ENCODE assay signal across 23 cellular contexts in the genomic region with DNA sequence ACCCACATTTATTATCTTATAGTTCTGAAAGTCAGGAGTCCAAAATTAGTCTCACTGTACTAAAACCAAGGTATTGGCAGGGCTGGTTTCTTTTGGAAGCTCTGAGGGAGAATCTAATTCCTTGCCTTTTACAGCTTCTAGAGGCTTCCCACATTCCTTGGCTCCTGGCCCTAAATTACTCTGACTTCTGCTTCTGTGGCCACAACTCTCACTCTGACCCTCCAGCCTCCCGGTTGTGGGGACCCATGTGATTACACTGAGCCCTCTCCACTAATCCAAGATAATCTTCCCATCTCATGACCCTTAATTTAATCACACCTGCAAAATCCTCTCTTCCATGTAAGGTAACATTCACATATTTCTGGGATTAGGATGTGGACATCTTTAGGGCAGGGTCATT.
A peak's percentile ranks its signal among the peaks of the same experiment; 100 is the strongest.
DNase-seq lines count a peak whose midpoint lies in the region; ATAC-seq, FAIRE-seq and TF ChIP-seq lines count a peak whose summit lies in the region.
"Had no signal": no experiment of that assay in that cellular context is flagged by ENCODE, and none has a peak within 500 bp of the region (broad histone marks: within the 10 kb centered on the region; RNA-seq: fewer than 3 reads in every experiment).

No MANE protein-coding gene starts in this region.

- ATAC-seq in thoracic aorta (ENCODE audit: insufficient number of reproducible peaks, low FRiP score, low read depth) (no peak), HepG2 (no peak)
- no peak for ATAC-seq in activated CD8-positive, alpha-beta memory T cell treated with anti-CD3 and anti-CD28 coated beads, Interleukin-2, amount 10 ng/mL, durations not matched to agents 7 days and 5 days
- ATAC-seq: GM12878, GM23338, HCT116, K562 had no signal

- TF ChIP-seq CTCF in H1 (IDR thresholded peaks at IDR 0.05; ENCODE audit: control extremely low read depth in 1 of 3, insufficient read depth in 1 of 3, low read depth in 1 of 3, low read length in 3 of 3): no peak
- no peak for TF ChIP-seq CTCF in thoracic aorta (IDR thresholded peaks at IDR 0.05)
- no peak for TF ChIP-seq CTCF in HepG2 (CRISPR knock-in tag; IDR thresholded peaks at IDR 0.05)

- H3K4me3 ChIP-seq in H1 (ENCODE audit: extremely low read depth in 1 of 4, insufficient read depth in 2 of 4, low read depth in 3 of 4, low read length in 4 of 4) (no peak overlapping the region), thoracic aorta (no peak overlapping the region), HepG2 (replicated peaks in 1 of 3; ENCODE audit: insufficient read depth in 1 of 3, low read depth in 2 of 3, low read length in 3 of 3) (no peak overlapping the region)
- H3K4me3 ChIP-seq: GM12878, GM23338, K562, PC-9 had no signal

- no peaks in the 10 kb centered on the region for H3K79me2 ChIP-seq in H1 (ENCODE audit: control insufficient read depth in 1 of 2, insufficient read depth in 2 of 2, low read length in 2 of 2)
- H3K79me2 ChIP-seq in HepG2 (ENCODE audit: insufficient read depth, low read length): no peaks in the 10 kb centered on the region

- H2AFZ ChIP-seq in H1 (ENCODE audit: low read length) (no peak overlapping the region), HepG2 (ENCODE audit: low read length) (no peak overlapping the region)
- H2AFZ ChIP-seq: GM23338, PC-9 had no signal

- H3K4ac ChIP-seq in H1 (replicated peaks; ENCODE audit: insufficient read length, low read depth, low read length): no peak overlapping the region

- no peaks in the 10 kb centered on the region for H3K23me2 ChIP-seq in H1 (ENCODE audit: low read depth, low read length)

- H2AK5ac ChIP-seq in H1 (ENCODE audit: low read depth, low read length): no peak overlapping the region

- no peaks in the 10 kb centered on the region for H3K9me3 ChIP-seq in H1 (ENCODE audit: insufficient read depth in 2 of 2, low read depth in 1 of 2, low read length in 1 of 2)
- no peaks in the 10 kb centered on the region for H3K9me3 ChIP-seq in thoracic aorta
- no peaks in the 10 kb centered on the region for H3K9me3 ChIP-seq in HepG2 (ENCODE audit: low read length)
- H3K9me3 ChIP-seq: SK-N-SH had no signal

- no peaks in the 10 kb centered on the region for H3K36me3 ChIP-seq in H1 (ENCODE audit: control insufficient read depth in 2 of 4, insufficient read depth in 4 of 4, low read length in 3 of 4)
- no peaks in the 10 kb centered on the region for H3K36me3 ChIP-seq in thoracic aorta
- H3K36me3 ChIP-seq in HepG2 (replicated peaks in 1 of 2; ENCODE audit: control insufficient read depth in 1 of 2, insufficient read depth in 2 of 2, low read length in 2 of 2): no peaks in the 10 kb centered on the region

- POLR2A ChIA-PET in H1 (lab: Charles Lee; ENCODE audit: partially characterized antibody) (no interaction called here), HepG2 (lab: Yijun Ruan, JAX) (no interaction called here)

- H3K9ac ChIP-seq in H1 (replicated peaks in 1 of 4; ENCODE audit: extremely low read depth in 1 of 4, low read depth in 3 of 4, low read length in 3 of 4): no peak overlapping the region
- H3K9ac ChIP-seq in HepG2 (ENCODE audit: insufficient read depth, low read depth, low read length): no peak overlapping the region
- H3K9ac ChIP-seq: SK-N-SH had no signal

- H3K27me3 ChIP-seq in H1 (replicated peaks in 1 of 4; ENCODE audit: control insufficient read depth in 3 of 4, extremely low read depth in 1 of 4, insufficient read depth in 3 of 4, low read length in 3 of 4) (no peaks in the 10 kb centered on the region), thoracic aorta (replicated peaks; ENCODE audit: insufficient read depth) (no peaks in the 10 kb centered on the region), HepG2 (ENCODE audit: control insufficient read depth in 1 of 2, insufficient read depth in 2 of 2, low read length in 2 of 2) (peaks cover 0 to 3% of the 10 kb centered on the region in 2 experiments; a peak in 1 of 5 replicates)

- no peak overlapping the region for H3K23ac ChIP-seq in H1 (ENCODE audit: insufficient read length)

- H2BK15ac ChIP-seq in H1 (ENCODE audit: low read length): peak overlapping the region; percentile 49; the same call in 1 of the 2 replicates

- H3K4me2 ChIP-seq in H1 (ENCODE audit: insufficient read depth in 1 of 2, low read depth in 2 of 2, low read length in 2 of 2) (no peak overlapping the region), HepG2 (ENCODE audit: low read depth, low read length) (no peak overlapping the region)
- H3K4me2 ChIP-seq: GM23338, PC-9, SK-N-SH had no signal

- H4K5ac ChIP-seq in H1 (ENCODE audit: insufficient read length, low read depth, low read length): no peak overlapping the region

- FAIRE-seq in H1 (lab: Jason Lieb, UNC): no peak
- FAIRE-seq in HepG2 (lab: Jason Lieb, UNC): no peak
- FAIRE-seq: GM12878, K562 had no signal

- TF ChIP-seq RAD21 in H1 (IDR thresholded peaks at IDR 0.05 in 1 of 2, conservative IDR thresholded peaks at IDR 0.05 in 1 of 2; ENCODE audit: low read depth in 2 of 2, low read length in 2 of 2): no peak
- TF ChIP-seq RAD21 in HepG2 (CRISPR knock-in tag; IDR thresholded peaks at IDR 0.05): no peak

- no peaks in the 10 kb centered on the region for H3K79me1 ChIP-seq in H1 (ENCODE audit: low read depth, low read length)

- peak; percentile 19 for DNase-seq in H4 (ENCODE audit: low spot score)
- peak; percentile 62 for DNase-seq in NCI-H82 treated with DMSO at 0.1 percent for 48 hours (lab: John Stamatoyannopoulos, UW; ENCODE audit: unreplicated experiment)
- DNase-seq in H1 (ENCODE audit: low read depth in 1 of 2, low spot score in 2 of 2): no peak
- DNase-seq in thoracic aorta (ENCODE audit: low spot score): no peak
- no peak for DNase-seq in DMS79 treated with DMSO at 0.1 percent for 48 hours (lab: John Stamatoyannopoulos, UW)
- DNase-seq in activated CD8-positive, alpha-beta memory T cell treated with anti-CD3 and anti-CD28 coated beads, Interleukin-2, amount 10 ng/mL, durations not matched to agents 7 days and 5 days: no peak
- no peak for DNase-seq in HepG2 (ENCODE audit: low spot score)
- DNase-seq: CD4-positive, CD25-positive, alpha-beta regulatory T cell; DMS79; MM.1S; NCI-H1048; NCI-H1417 treated with DMSO at 0.1 percent for 48 hours; NCI-H187; NCI-H446; NCI-H526; PC-9; RPMI8226; SIG-M5; SK-N-SH had no signal

- H3K4me1 Mint-ChIP-seq in activated CD8-positive, alpha-beta memory T cell treated with anti-CD3 and anti-CD28 coated beads, Interleukin-2, amount 10 ng/mL, durations not matched to agents 7 days and 5 days: no peaks in the 10 kb centered on the region
- H3K4me1 Mint-ChIP-seq: CD4-positive, CD25-positive, alpha-beta regulatory T cell had no signal

- H2BK5ac ChIP-seq in H1 (ENCODE audit: low read depth, low read length): no peak overlapping the region

- H3K27ac ChIP-seq in H1 (ENCODE audit: low read depth, low read length) (no peak overlapping the region), thoracic aorta (peak overlapping the region; percentile 78 to 91), HepG2 (ENCODE audit: extremely low read length, insufficient read depth, low read length) (no peak overlapping the region)
- H3K27ac ChIP-seq: PC-9 had no signal

- no peak overlapping the region for H3K56ac ChIP-seq in H1 (replicated peaks; ENCODE audit: insufficient read length, low read depth, low read length)

- TF ChIP-seq POLR2A in H1 (IDR thresholded peaks at IDR 0.05; ENCODE audit: control extremely low read depth in 1 of 2, low read depth in 2 of 2, low read length in 2 of 2): no peak
- no peak for TF ChIP-seq POLR2A in HepG2 (IDR thresholded peaks at IDR 0.05; ENCODE audit: insufficient read depth in 1 of 2, low read depth in 2 of 2, low read length in 2 of 2)

- no peak overlapping the region for H4K8ac ChIP-seq in H1 (ENCODE audit: extremely low read depth, insufficient read depth, low read length)

- no peaks in the 10 kb centered on the region for H3K36me3 Mint-ChIP-seq in activated CD8-positive, alpha-beta memory T cell treated with anti-CD3 and anti-CD28 coated beads, Interleukin-2, amount 10 ng/mL, durations not matched to agents 7 days and 5 days
- H3K36me3 Mint-ChIP-seq: CD4-positive, CD25-positive, alpha-beta regulatory T cell had no signal

- H3K4me1 ChIP-seq in H1 (replicated peaks in 1 of 4; ENCODE audit: control insufficient read depth in 3 of 4, insufficient read depth in 4 of 4, low read length in 3 of 4) (peaks cover 0 to 3% (median 0%) of the 10 kb centered on the region in 4 experiments; a peak in 2 of 7 replicates), thoracic aorta (ENCODE audit: control insufficient read depth in 1 of 2, low read depth in 2 of 2) (peaks cover 35 to 60% of the 10 kb centered on the region in 2 donors), HepG2 (ENCODE audit: insufficient read depth, low read length) (no peaks in the 10 kb centered on the region)

- intact Hi-C loops in HepG2 (cut with micrococcal nuclease; ENCODE audit: unreplicated experiment): no loop called here

- H3K27ac Mint-ChIP-seq in activated CD8-positive, alpha-beta memory T cell treated with anti-CD3 and anti-CD28 coated beads, Interleukin-2, amount 10 ng/mL, durations not matched to agents 7 days and 5 days: no peak overlapping the region
- H3K27ac Mint-ChIP-seq: CD4-positive, CD25-positive, alpha-beta regulatory T cell; GM23338 had no signal

- no peak overlapping the region for H3K14ac ChIP-seq in H1 (ENCODE audit: insufficient read length)

- no peak for TF ChIP-seq EP300 in H1 (IDR thresholded peaks at IDR 0.05; ENCODE audit: borderline replicate concordance in 1 of 2, low read depth in 2 of 2, low read length in 2 of 2)
- no peak for TF ChIP-seq EP300 in HepG2 (IDR thresholded peaks at IDR 0.05; ENCODE audit: low read depth in 2 of 2, low read length in 2 of 2)
- no peak for TF ChIP-seq EP300 in HepG2 (CRISPR knock-in tag; IDR thresholded peaks at IDR 0.05; ENCODE audit: borderline replicate concordance)

- CTCF ChIA-PET in H1 (lab: Charles Lee; ENCODE audit: partially characterized antibody) (interaction anchor here (1.7 to 1.8 kb wide), 2 partner anchors 9 to 18 kb away, joined by 3 to 4 read pairs; no protein-coding TSS in a partner anchor), HepG2 (lab: Yijun Ruan, JAX; ENCODE audit: low intra/inter-chr PET ratio, low total read pairs) (no interaction called here)
- CTCF ChIA-PET in activated CD8-positive, alpha-beta memory T cell treated with anti-CD3 and anti-CD28 coated beads, Interleukin-2, amount 10 ng/mL, durations not matched to agents 7 days and 5 days (lab: Charles Lee): no interaction called here

- in situ Hi-C loops in HepG2 (cut with HindIII; ENCODE audit: extremely low pct_ligation_motif_present, low pct_unique_long_range_greater_than_20kb): no loop called here

- no peak overlapping the region for H2BK12ac ChIP-seq in H1 (ENCODE audit: low read depth, low read length)

- H3K9me3 Mint-ChIP-seq in activated CD8-positive, alpha-beta memory T cell treated with anti-CD3 and anti-CD28 coated beads, Interleukin-2, amount 10 ng/mL, durations not matched to agents 7 days and 5 days (ENCODE audit: low read depth): no peaks in the 10 kb centered on the region
- H3K9me3 Mint-ChIP-seq: CD4-positive, CD25-positive, alpha-beta regulatory T cell; GM23338 had no signal

- 92% methylated on average over 1 of the region's 1 CpG; no CpG with 5 or more reads in 1 of the 2 experiments for WGBS in H1 (ENCODE audit: extremely low coverage in 1 of 2, insufficient coverage in 1 of 2, insufficient read length in 1 of 2, insufficient replicate concordance in 2 of 2, low coverage in 1 of 2, low lambda C conversion rate in 2 of 2, missing lambda C conversion rate in 1 of 2), 2 experiments
- 0% methylated on average over 1 of the region's 1 CpG for WGBS in HepG2 (ENCODE audit: low lambda C conversion rate)

- no peak overlapping the region for H3K4me3 Mint-ChIP-seq in activated CD8-positive, alpha-beta memory T cell treated with anti-CD3 and anti-CD28 coated beads, Interleukin-2, amount 10 ng/mL, durations not matched to agents 7 days and 5 days
- H3K4me3 Mint-ChIP-seq: CD4-positive, CD25-positive, alpha-beta regulatory T cell; GM23338 had no signal

- no peak overlapping the region for H2BK20ac ChIP-seq in H1 (ENCODE audit: low read length)

- no peak overlapping the region for H4K91ac ChIP-seq in H1 (replicated peaks; ENCODE audit: insufficient read length, low read length)

- H2BK120ac ChIP-seq in H1 (replicated peaks; ENCODE audit: low read depth, low read length): no peak overlapping the region

- no TSS peak for BruUV-seq in HepG2 (replicated peaks; lab: Mats Ljungman, UMichigan)

- H4K20me1 ChIP-seq in H1 (replicated peaks in 1 of 2; ENCODE audit: control insufficient read depth in 1 of 2, insufficient read depth in 2 of 2, low read length in 2 of 2) (no peaks in the 10 kb centered on the region), HepG2 (ENCODE audit: insufficient read depth, low read length) (no peaks in the 10 kb centered on the region)

- H3K18ac ChIP-seq in H1 (ENCODE audit: extremely low read depth, low read length): no peak overlapping the region

- H3K27me3 Mint-ChIP-seq in activated CD8-positive, alpha-beta memory T cell treated with anti-CD3 and anti-CD28 coated beads, Interleukin-2, amount 10 ng/mL, durations not matched to agents 7 days and 5 days: peaks cover 3% of the 10 kb centered on the region

Comparison
In these comparisons a context has a peak if more than half of its experiments do, and no peak if none do; other contexts are left out.
1. DNase-seq: peak in H4 (single experiment) and NCI-H82 treated with DMSO at 0.1 percent for 48 hours (single experiment); none in H1 (0 of 2), thoracic aorta (single experiment), DMS79 treated with DMSO at 0.1 percent for 48 hours (single experiment), activated CD8-positive, alpha-beta memory T cell treated with anti-CD3 and anti-CD28 coated beads, Interleukin-2, amount 10 ng/mL, durations not matched to agents 7 days and 5 days (single experiment) and HepG2 (single experiment).
2. H3K27ac ChIP-seq: peak in thoracic aorta (2 of 2); none in H1 (single experiment) and HepG2 (single experiment).